In the genomic region with DNA sequence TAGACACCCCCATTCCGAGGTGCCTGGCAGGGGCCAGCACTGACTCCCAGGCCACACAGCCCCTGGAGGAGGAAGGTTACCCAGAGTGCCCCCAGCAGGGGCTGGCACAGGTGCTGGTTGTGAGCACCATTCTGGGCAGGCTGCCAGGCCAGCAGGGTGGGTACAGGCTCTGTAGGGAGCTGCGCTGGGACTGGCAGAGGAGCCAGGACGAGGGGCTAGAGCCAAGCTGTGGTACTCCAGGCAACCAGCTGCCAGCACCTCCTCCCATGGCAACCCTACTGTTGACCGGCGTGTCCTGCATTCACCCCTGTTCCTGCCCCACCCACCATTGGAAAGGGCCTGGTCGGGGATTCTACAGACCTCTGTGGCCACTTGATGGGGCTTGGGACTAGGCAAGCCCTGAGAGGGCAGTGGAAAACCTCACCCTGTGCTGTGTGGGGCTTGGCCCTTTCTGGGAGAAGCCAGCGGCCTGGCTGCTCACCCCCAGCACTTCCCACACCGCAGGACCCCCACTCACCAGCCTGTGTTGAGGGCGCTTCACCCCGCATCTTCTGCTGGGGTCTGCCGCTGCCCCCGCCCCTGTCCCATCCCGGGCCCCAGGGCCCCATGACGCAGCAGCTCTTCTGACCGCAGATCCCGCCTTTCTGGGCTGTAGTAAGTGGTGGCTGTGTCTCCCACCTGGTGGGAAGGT, we compare ENCODE assay signal across 1 cellular context.
TF ChIP-seq lines count a peak whose summit lies in the region.

No MANE protein-coding gene starts in this region.

TF ChIP-seq in WTC11, 78 proteins besides CTCF, POLR2A, EP300 and RAD21 (continued from another document):
- TF ChIP-seq, protein P1, sequence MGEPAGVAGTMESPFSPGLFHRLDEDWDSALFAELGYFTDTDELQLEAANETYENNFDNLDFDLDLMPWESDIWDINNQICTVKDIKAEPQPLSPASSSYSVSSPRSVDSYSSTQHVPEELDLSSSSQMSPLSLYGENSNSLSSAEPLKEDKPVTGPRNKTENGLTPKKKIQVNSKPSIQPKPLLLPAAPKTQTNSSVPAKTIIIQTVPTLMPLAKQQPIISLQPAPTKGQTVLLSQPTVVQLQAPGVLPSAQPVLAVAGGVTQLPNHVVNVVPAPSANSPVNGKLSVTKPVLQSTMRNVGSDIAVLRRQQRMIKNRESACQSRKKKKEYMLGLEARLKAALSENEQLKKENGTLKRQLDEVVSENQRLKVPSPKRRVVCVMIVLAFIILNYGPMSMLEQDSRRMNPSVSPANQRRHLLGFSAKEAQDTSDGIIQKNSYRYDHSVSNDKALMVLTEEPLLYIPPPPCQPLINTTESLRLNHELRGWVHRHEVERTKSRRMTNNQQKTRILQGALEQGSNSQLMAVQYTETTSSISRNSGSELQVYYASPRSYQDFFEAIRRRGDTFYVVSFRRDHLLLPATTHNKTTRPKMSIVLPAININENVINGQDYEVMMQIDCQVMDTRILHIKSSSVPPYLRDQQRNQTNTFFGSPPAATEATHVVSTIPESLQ (CRISPR knock-in tag; IDR thresholded peaks at IDR 0.05), result no peak
